In genomic region chr5:95824747-95825146, GRCh38 we compare ENCODE assay signal across 9 cellular contexts. TPM values are rescaled to one million over a fixed set of nuclear protein-coding genes. Genes with fewer than 3 reads are reported as not detected.
DNase-seq lines count a peak whose midpoint lies in the region; ATAC-seq and TF ChIP-seq lines count a peak whose summit lies in the region.
"Had no signal": no experiment of that assay in that cellular context is flagged by ENCODE, and none has a peak within 500 bp of the region (broad histone marks: within the 10 kb centered on the region; RNA-seq: fewer than 3 reads in every experiment).

No MANE protein-coding gene starts in this region.

- H3K27me3 ChIP-seq in mammary epithelial cell (ENCODE audit: insufficient read depth, low read length) (no peaks in the 10 kb centered on the region), adrenal gland (no peaks in the 10 kb centered on the region), mesendoderm (ENCODE audit: insufficient read depth, low read length, poor library complexity) (no peaks in the 10 kb centered on the region), upper lobe of right lung (no peaks in the 10 kb centered on the region)

- H2BK15ac ChIP-seq in mesendoderm (replicated peaks; ENCODE audit: low read depth): no peak overlapping the region

- H3K4me1 ChIP-seq in mammary epithelial cell (ENCODE audit: insufficient read depth, low read length) (peaks cover 15% of the 10 kb centered on the region), adrenal gland (replicated peaks in 1 of 2) (peaks cover 34 to 40% of the 10 kb centered on the region in 2 donors), mesendoderm (ENCODE audit: control insufficient read depth, low read depth, low read length) (peaks cover 14% of the 10 kb centered on the region), upper lobe of right lung (peaks cover 39% of the 10 kb centered on the region)

- H3K23ac ChIP-seq in mesendoderm (ENCODE audit: low read length): no peak overlapping the region

- CTCF ChIA-PET in MCF 10A (lab: Yijun Ruan, JAX): interaction anchor here (0.6 to 6.8 kb wide), 9 partner anchors 10 to 181 kb away, joined by 3 to 50 read pairs (median 5); no protein-coding TSS in a partner anchor
- CTCF ChIA-PET in mammary epithelial cell (lab: Charles Lee; ENCODE audit: low non-redundant PET): no interaction called here

- H2BK120ac ChIP-seq in mesendoderm (ENCODE audit: low read depth, low read length): no peak overlapping the region

- H3K4me3 Mint-ChIP-seq in MCF 10A (ENCODE audit: unreplicated experiment): peak overlapping the region; percentile 95

- dilution Hi-C loops in mammary epithelial cell (cut with HindIII; ENCODE audit: low sequenced_read_pairs): loop anchor here (25.0 kb wide), 1 partner anchor 162 kb away; no protein-coding TSS in a partner anchor

- intact Hi-C loops in MCF 10A (cut with micrococcal nuclease) (no loop called here), mammary epithelial cell (cut with micrococcal nuclease) (no loop called here), adrenal gland (cut with DNase I) (no loop called here), upper lobe of right lung (cut with DNase I) (no loop called here)

- H3K79me2 ChIP-seq in mammary epithelial cell (ENCODE audit: insufficient read depth, low read length): no peaks in the 10 kb centered on the region
- no peaks in the 10 kb centered on the region for H3K79me2 ChIP-seq in mesendoderm (ENCODE audit: control insufficient read depth, insufficient read depth, low read length)

- H3K9ac ChIP-seq in mammary epithelial cell (ENCODE audit: insufficient read depth, low read length): no peak overlapping the region
- H3K9ac ChIP-seq in mesendoderm (ENCODE audit: low read length): no peak overlapping the region

- H3K4me2 ChIP-seq in mammary epithelial cell (ENCODE audit: insufficient read depth, low read depth, low read length): no peak overlapping the region
- no peak overlapping the region for H3K4me2 ChIP-seq in mesendoderm (ENCODE audit: low read length)

- H4K5ac ChIP-seq in mesendoderm (ENCODE audit: low read length): no peak overlapping the region

- no peak overlapping the region for H2AK5ac ChIP-seq in mesendoderm (ENCODE audit: low read length)

- no peak for TF ChIP-seq CTCF in MCF 10A (IDR thresholded peaks at IDR 0.05; ENCODE audit: unreplicated experiment)
- TF ChIP-seq CTCF in mammary epithelial cell (conservative IDR thresholded peaks at IDR 0.05 in 1 of 2, IDR thresholded peaks at IDR 0.05 in 1 of 2; ENCODE audit: extremely low read depth in 1 of 2, insufficient read depth in 1 of 2, low read depth in 1 of 2, low read length in 2 of 2): no peak
- no peak for TF ChIP-seq CTCF in adrenal gland (IDR thresholded peaks at IDR 0.05)
- no peak for TF ChIP-seq CTCF in upper lobe of right lung (IDR thresholded peaks at IDR 0.05)

- H3K9me3 ChIP-seq in mammary epithelial cell (replicated peaks; ENCODE audit: insufficient read depth, low read length) (no peaks in the 10 kb centered on the region), adrenal gland (replicated peaks in 1 of 3) (no peaks in the 10 kb centered on the region), upper lobe of right lung (no peaks in the 10 kb centered on the region)

- no peak overlapping the region for H3K18ac ChIP-seq in mesendoderm (ENCODE audit: low read length)

- in situ Hi-C loops in mammary epithelial cell (cut with MboI; ENCODE audit: low sequenced_read_pairs in 2 of 2): no loop called here

- no peaks in the 10 kb centered on the region for H3K36me3 ChIP-seq in mammary epithelial cell (ENCODE audit: insufficient read depth, low read length)
- H3K36me3 ChIP-seq in adrenal gland (replicated peaks in 1 of 2): no peaks in the 10 kb centered on the region
- no peaks in the 10 kb centered on the region for H3K36me3 ChIP-seq in mesendoderm (ENCODE audit: control insufficient read depth, insufficient read depth, low read length)
- H3K36me3 ChIP-seq in upper lobe of right lung: no peaks in the 10 kb centered on the region

- BruUV-seq in MCF 10A (replicated peaks; lab: Mats Ljungman, UMichigan) (no TSS peak), mammary epithelial cell (replicated peaks; lab: Mats Ljungman, UMichigan) (no TSS peak)

- no peak overlapping the region for H2AFZ ChIP-seq in mammary epithelial cell (ENCODE audit: low read depth, low read length)

- no peak overlapping the region for H3K4ac ChIP-seq in mesendoderm (ENCODE audit: low read depth, low read length)

- no peak for ATAC-seq in upper lobe of right lung
- no peak for ATAC-seq in esophagus mucosa
- ATAC-seq in activated CD4-positive, CD25-positive, alpha-beta regulatory T cell treated with anti-CD3 and anti-CD28 coated beads, Interleukin-2, amount 50 U/mL, for 24 hours: no peak

- H3K4me3 ChIP-seq in mammary epithelial cell (replicated peaks in 1 of 3; ENCODE audit: insufficient read depth in 1 of 3, low read depth in 2 of 3, low read length in 3 of 3) (no peak overlapping the region), adrenal gland (no peak overlapping the region), mesendoderm (ENCODE audit: low read length) (no peak overlapping the region), upper lobe of right lung (no peak overlapping the region)

- peak overlapping the region; percentile 27 for H2BK5ac ChIP-seq in mesendoderm (ENCODE audit: low read length)

- DNase-seq in MCF 10A (ENCODE audit: unreplicated experiment): no peak
- no peak for DNase-seq in mammary epithelial cell
- DNase-seq in adrenal gland: no peak
- no peak for DNase-seq in mesendoderm
- DNase-seq in upper lobe of right lung: no peak
- no peak for DNase-seq in GM19238 (ENCODE audit: insufficient read length, low spot score)
- DNase-seq: aorta had no signal

- peaks cover 34% of the 10 kb centered on the region for H3K4me1 Mint-ChIP-seq in MCF 10A (ENCODE audit: insufficient read depth, unreplicated experiment)

- no peak overlapping the region for H4K8ac ChIP-seq in mesendoderm (ENCODE audit: low read depth, low read length)

- H3K79me1 ChIP-seq in mesendoderm (ENCODE audit: low read length): no peaks in the 10 kb centered on the region

- no peaks in the 10 kb centered on the region for H4K20me1 ChIP-seq in mammary epithelial cell (ENCODE audit: insufficient read depth, low read length)

- WGBS in mammary epithelial cell (ENCODE audit: low coverage, missing lambda C conversion rate): 83% methylated on average over 5 of the region's 5 CpGs
- 85 to 96% (median 93%) methylated on average over 5 of the region's 5 CpGs for WGBS in adrenal gland, 4 donors
- WGBS in mesendoderm (ENCODE audit: extremely low coverage, insufficient coverage, low lambda C conversion rate): no CpG with 5 or more reads among the region's 5 CpGs

- H3K27ac Mint-ChIP-seq in MCF 10A (ENCODE audit: low read depth, unreplicated experiment): peak overlapping the region; percentile 92

- H3K27ac ChIP-seq in mammary epithelial cell (ENCODE audit: insufficient read depth, low read depth, low read length) (no peak overlapping the region), adrenal gland (peak overlapping the region; percentile 70 to 97 (median 95)), mesendoderm (ENCODE audit: low read depth, low read length) (peak overlapping the region; percentile 13), upper lobe of right lung (peak overlapping the region; percentile 91)

- POLR2A ChIA-PET in MCF 10A (lab: Yijun Ruan, JAX): interaction anchor here (1.6 to 4.0 kb wide), 2 partner anchors 18 to 173 kb away, joined by 3 to 55 read pairs; no protein-coding TSS in a partner anchor

- no peak for TF ChIP-seq POLR2A in adrenal gland (IDR thresholded peaks at IDR 0.05)

- H3K27me3 Mint-ChIP-seq in MCF 10A (ENCODE audit: insufficient read depth, unreplicated experiment): no peaks in the 10 kb centered on the region

- H3K9me3 Mint-ChIP-seq in MCF 10A (ENCODE audit: unreplicated experiment): no peaks in the 10 kb centered on the region

- H3K56ac ChIP-seq in mesendoderm (ENCODE audit: low read length): no peak overlapping the region

- H3K36me3 Mint-ChIP-seq in MCF 10A (ENCODE audit: insufficient read depth, unreplicated experiment): peaks cover 12% of the 10 kb centered on the region

RNA-seq across cellular contexts. Expression of gene GLRX, which starts 2.2 kb away (rescaled TPM):
- 41.4 and 59.2 TPM in 2 replicates for total RNA-seq in MCF 10A (2022)
- total RNA-seq in mammary epithelial cell: 1 to 10 TPM; 3.5 to 8.3 TPM
- polyA plus RNA-seq in mammary epithelial cell: 8.4 TPM
- polyA minus RNA-seq in mammary epithelial cell: not detected
- 100 to 1,000 TPM in 6 of 8 donors, 10 to 100 TPM in 2; 68.1 to 236 (median 136) TPM for total RNA-seq in adrenal gland
- polyA plus RNA-seq in adrenal gland: 100 to 1,000 TPM in 1 of 3 donors, 10 to 100 TPM in 2; 84.8 to 279 (median 85.2) TPM
- polyA plus RNA-seq in mesendoderm (2013, experiment 1 of 2): 16.8 TPM
- 17.2 TPM for polyA plus RNA-seq in mesendoderm (2013, experiment 2 of 2)
- 88.4 TPM for total RNA-seq in upper lobe of right lung
- total RNA-seq in esophagus mucosa: 3.2 TPM
